ENCODE assay signal across 14 cellular contexts in the genomic region with DNA sequence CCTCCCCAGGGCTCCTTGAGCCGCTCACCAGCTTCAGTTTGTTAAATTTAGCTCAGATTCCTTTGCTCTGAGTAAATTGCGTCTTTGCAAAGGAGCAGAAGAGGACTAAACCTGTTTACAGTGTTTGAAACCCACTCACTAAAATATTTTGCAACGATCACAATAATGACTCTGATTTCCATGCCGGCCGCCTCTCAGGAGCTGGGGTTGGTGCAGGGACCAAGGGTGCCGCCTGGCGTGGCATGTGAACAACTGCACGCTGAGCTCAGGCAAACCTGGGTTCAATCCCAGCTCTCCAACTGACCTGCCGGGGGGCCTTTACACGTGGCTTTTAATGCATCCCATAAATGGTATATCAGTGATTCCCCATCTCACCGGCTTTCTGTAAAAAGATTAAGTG.
DNase-seq lines count a peak whose midpoint lies in the region; ATAC-seq and TF ChIP-seq lines count a peak whose summit lies in the region.
"Had no signal": no experiment of that assay in that cellular context is flagged by ENCODE, and none has a peak within 500 bp of the region (broad histone marks: within the 10 kb centered on the region; RNA-seq: fewer than 3 reads in every experiment).

No MANE protein-coding gene starts in this region.

- DNase-seq in 8988T (peak; percentile 21), GM12864 (ENCODE audit: low read depth) (no peak), PC-3 (peak; percentile 56), epithelial cell of proximal tubule (ENCODE audit: low read depth) (no peak)
- no peak for DNase-seq in activated CD4-positive, alpha-beta T cell treated with anti-CD3 and anti-CD28 coated beads for 1 hour
- no peak for DNase-seq in stimulated activated naive CD8-positive, alpha-beta T cell treated with anti-CD3 and anti-CD28 coated beads, Interleukin-15, amount 100 ng/mL, for 72 hours
- DNase-seq: activated CD4-positive, CD25-positive, alpha-beta regulatory T cell; CD4-positive, alpha-beta T cell; NCI-H1092; stimulated activated CD4-positive, alpha-beta T cell treated with anti-CD3 and anti-CD28 coated beads, Interleukin-12 subunit alpha, Interleukin-12 subunit beta, amount 100 ng/mL, for 4 hours had no signal

- no peak overlapping the region for H3K4me3 Mint-ChIP-seq in stimulated activated naive CD8-positive, alpha-beta T cell treated with anti-CD3 and anti-CD28 coated beads, Interleukin-15, amount 100 ng/mL, for 72 hours
- H3K4me3 Mint-ChIP-seq: CD4-positive, alpha-beta T cell; dendritic cell treated with granulocyte-macrophage colony-stimulating factor and Interleukin-4, amounts not matched to agents 40 ng/mL and 50 ng/mL, for 4 days; stimulated activated effector memory CD8-positive, alpha-beta T cell treated with anti-CD3 and anti-CD28 coated beads, Interleukin-12 subunit alpha, Interleukin-12 subunit beta, amount 100 ng/mL, for 72 hours had no signal

- H3K4me3 ChIP-seq in GM12864 (ENCODE audit: low read depth, low read length) (no peak overlapping the region), PC-3 (ENCODE audit: low read length) (no peak overlapping the region), epithelial cell of proximal tubule (ENCODE audit: low read depth, low read length) (no peak overlapping the region)

- H3K36me3 ChIP-seq in PC-3 (ENCODE audit: low read depth, low read length), result no peaks in the 10 kb centered on the region

- no peak overlapping the region for H3K27ac ChIP-seq in PC-3 (ENCODE audit: low read length)

- H2AFZ ChIP-seq in PC-3 (ENCODE audit: low read length), result no peak overlapping the region

- intact Hi-C loops in PC-3 (cut with micrococcal nuclease), result no loop called here

- BruUV-seq in PC-3 (replicated peaks; lab: Mats Ljungman, UMichigan), result no TSS peak

- no peaks in the 10 kb centered on the region for H3K4me1 Mint-ChIP-seq in stimulated activated naive CD8-positive, alpha-beta T cell treated with anti-CD3 and anti-CD28 coated beads, Interleukin-15, amount 100 ng/mL, for 72 hours
- H3K4me1 Mint-ChIP-seq: stimulated activated effector memory CD8-positive, alpha-beta T cell treated with anti-CD3 and anti-CD28 coated beads, Interleukin-12 subunit alpha, Interleukin-12 subunit beta, amount 100 ng/mL, for 72 hours had no signal

- H3K4me2 ChIP-seq in PC-3 (ENCODE audit: low read length), result no peak overlapping the region

- H3K4me1 ChIP-seq in PC-3 (ENCODE audit: insufficient read depth, low read length), result no peaks in the 10 kb centered on the region

- POLR2A ChIA-PET in PC-3 (lab: Charles Lee; ENCODE audit: unreplicated experiment), result no interaction called here

- TF ChIP-seq CTCF in GM12864 (IDR thresholded peaks at IDR 0.05; ENCODE audit: low read depth, low read length, missing control alignments) (peak; percentile 26), PC-3 (conservative IDR thresholded peaks at IDR 0.05; ENCODE audit: low read depth, low read length) (peak; percentile 83), epithelial cell of proximal tubule (conservative IDR thresholded peaks at IDR 0.05; ENCODE audit: low read depth, low read length) (peak; percentile 42)

- H3K9me3 Mint-ChIP-seq in stimulated activated naive CD8-positive, alpha-beta T cell treated with anti-CD3 and anti-CD28 coated beads, Interleukin-15, amount 100 ng/mL, for 72 hours, result peaks cover 7 to 9% of the 10 kb centered on the region in 2 donors

- no peaks in the 10 kb centered on the region for H3K9me2 ChIP-seq in PC-3 (replicated peaks; ENCODE audit: low read length)

- H3K9ac ChIP-seq in PC-3 (ENCODE audit: low read length), result no peak overlapping the region

- CTCF ChIA-PET in PC-3 (lab: Charles Lee), result interaction anchor here (0.6 to 1.2 kb wide), 4 partner anchors 116 to 297 kb away, joined by 3 to 8 read pairs (median 3); no protein-coding TSS in a partner anchor

- peaks cover 8% of the 10 kb centered on the region; the same call in 1 of the 2 replicates for H3K9me3 ChIP-seq in PC-3 (ENCODE audit: low read length)

- H3K27me3 ChIP-seq in PC-3 (ENCODE audit: low read length), result peaks cover 21% of the 10 kb centered on the region

- H3K79me2 ChIP-seq in PC-3 (ENCODE audit: low read length), result no peaks in the 10 kb centered on the region

- peak; percentile 65 for ATAC-seq in PC-3
- no peak for ATAC-seq in HG03442 (IDR thresholded peaks at IDR 0.05; ENCODE audit: unreplicated experiment)
- ATAC-seq in GM19467 (IDR thresholded peaks at IDR 0.05; ENCODE audit: unreplicated experiment), result no peak
- ATAC-seq in stimulated activated naive CD8-positive, alpha-beta T cell treated with anti-CD3 and anti-CD28 coated beads, Interleukin-15, amount 100 ng/mL, for 72 hours, result no peak
- ATAC-seq: stimulated activated effector memory CD8-positive, alpha-beta T cell treated with anti-CD3 and anti-CD28 coated beads, Interleukin-12 subunit alpha, Interleukin-12 subunit beta, amount 100 ng/mL, for 72 hours had no signal

- H3F3A ChIP-seq in PC-3 (ENCODE audit: low read length, unreplicated experiment), result no peaks in the 10 kb centered on the region

- H3K27ac Mint-ChIP-seq in stimulated activated naive CD8-positive, alpha-beta T cell treated with anti-CD3 and anti-CD28 coated beads, Interleukin-15, amount 100 ng/mL, for 72 hours, result no peak overlapping the region
- H3K27ac Mint-ChIP-seq: CD4-positive, alpha-beta T cell; dendritic cell treated with granulocyte-macrophage colony-stimulating factor and Interleukin-4, amounts not matched to agents 40 ng/mL and 50 ng/mL, for 4 days; stimulated activated effector memory CD8-positive, alpha-beta T cell treated with anti-CD3 and anti-CD28 coated beads, Interleukin-12 subunit alpha, Interleukin-12 subunit beta, amount 100 ng/mL, for 72 hours had no signal

- H4K20me1 ChIP-seq in PC-3 (ENCODE audit: low read length), result no peaks in the 10 kb centered on the region

- peaks cover 51% of the 10 kb centered on the region for H3K27me3 Mint-ChIP-seq in stimulated activated naive CD8-positive, alpha-beta T cell treated with anti-CD3 and anti-CD28 coated beads, Interleukin-15, amount 100 ng/mL, for 72 hours

Comparison
In these comparisons a context has a peak if more than half of its experiments do, and no peak if none do; other contexts are left out.
1. DNase-seq: peak in 8988T (single experiment) and PC-3 (single experiment); none in GM12864 (single experiment), epithelial cell of proximal tubule (single experiment), activated CD4-positive, alpha-beta T cell treated with anti-CD3 and anti-CD28 coated beads for 1 hour (single experiment) and stimulated activated naive CD8-positive, alpha-beta T cell treated with anti-CD3 and anti-CD28 coated beads, Interleukin-15, amount 100 ng/mL, for 72 hours (0 of 2).
2. CTCF ChIP-seq: peak in every context shown above with its lines; median percentile 83 in PC-3; 42 in epithelial cell of proximal tubule; 26 in GM12864.